ENCODE assay signal across 1 cellular context in genomic region chr12:65840793-65841670, GRCh38.
TF ChIP-seq lines count a peak whose summit lies in the region.

No MANE protein-coding gene starts in this region.

TF ChIP-seq in HepG2, 621 proteins besides CTCF, POLR2A, EP300 and RAD21:
- TF ChIP-seq ZBTB34 (CRISPR knock-in tag; IDR thresholded peaks at IDR 0.05) (no peak), RNF219 (CRISPR knock-in tag; IDR thresholded peaks at IDR 0.05) (no peak), ZFP90 (CRISPR knock-in tag; IDR thresholded peaks at IDR 0.05; ENCODE audit: borderline replicate concordance) (no peak), ZKSCAN8 (CRISPR knock-in tag; IDR thresholded peaks at IDR 0.05; ENCODE audit: borderline replicate concordance) (no peak)
